In genomic region chr20:50313827-50314226, GRCh38 we compare ENCODE assay signal across 1 cellular context.
TF ChIP-seq lines count a peak whose summit lies in the region.

No MANE protein-coding gene starts in this region.

TF ChIP-seq in IMR-90, 13 proteins besides CTCF, POLR2A, EP300 and RAD21 (continued from another document):
- TF ChIP-seq, protein P1, sequence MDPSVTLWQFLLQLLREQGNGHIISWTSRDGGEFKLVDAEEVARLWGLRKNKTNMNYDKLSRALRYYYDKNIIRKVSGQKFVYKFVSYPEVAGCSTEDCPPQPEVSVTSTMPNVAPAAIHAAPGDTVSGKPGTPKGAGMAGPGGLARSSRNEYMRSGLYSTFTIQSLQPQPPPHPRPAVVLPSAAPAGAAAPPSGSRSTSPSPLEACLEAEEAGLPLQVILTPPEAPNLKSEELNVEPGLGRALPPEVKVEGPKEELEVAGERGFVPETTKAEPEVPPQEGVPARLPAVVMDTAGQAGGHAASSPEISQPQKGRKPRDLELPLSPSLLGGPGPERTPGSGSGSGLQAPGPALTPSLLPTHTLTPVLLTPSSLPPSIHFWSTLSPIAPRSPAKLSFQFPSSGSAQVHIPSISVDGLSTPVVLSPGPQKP (IDR thresholded peaks at IDR 0.05; ENCODE audit: borderline replicate concordance, low read depth, low read length), result no peak
- TF ChIP-seq CEBPB (IDR thresholded peaks at IDR 0.05; ENCODE audit: low read depth, low read length) (no peak), RFX5 (IDR thresholded peaks at IDR 0.05; ENCODE audit: low read depth, low read length) (no peak)
TF ChIP-seq in IMR-90: peak in this region for 0.
